Comparison of ENCODE assay signal across 16 cellular contexts in genomic region chr22:31064369-31064768, GRCh38. TPM values are rescaled to one million over a fixed set of nuclear protein-coding genes. Genes with fewer than 3 reads are reported as not detected.
DNase-seq lines count a peak whose midpoint lies in the region; ATAC-seq, FAIRE-seq and TF ChIP-seq lines count a peak whose summit lies in the region.
"Had no signal": no experiment of that assay in that cellular context is flagged by ENCODE, and none has a peak within 500 bp of the region (broad histone marks: within the 10 kb centered on the region; RNA-seq: fewer than 3 reads in every experiment).

No MANE protein-coding gene starts in this region.

- no peaks in the 10 kb centered on the region; the same call in 1 of the 2 replicates for H3K36me3 ChIP-seq in Caco-2 (ENCODE audit: control insufficient read depth, insufficient read depth, low read length)
- no peaks in the 10 kb centered on the region for H3K36me3 ChIP-seq in MM.1S (replicated peaks; ENCODE audit: insufficient read depth, low read length)
- no peaks in the 10 kb centered on the region for H3K36me3 ChIP-seq in GM12878 (ENCODE audit: control insufficient read depth in 2 of 2, insufficient read depth in 2 of 2, low read length in 1 of 2)
- H3K36me3 ChIP-seq: neutrophil, sigmoid colon, thoracic aorta had no signal

- H3K79me2 ChIP-seq in MM.1S (ENCODE audit: low read length) (no peaks in the 10 kb centered on the region), GM12878 (ENCODE audit: control insufficient read depth, insufficient read depth, low read length) (no peaks in the 10 kb centered on the region)

- no peaks in the 10 kb centered on the region for H3F3A ChIP-seq in MM.1S (ENCODE audit: insufficient read depth, low read length)

- CTCF ChIA-PET in Caco-2 (lab: Charles Lee) = interaction anchor here (0.7 to 3.4 kb wide), 5 partner anchors 9 to 429 kb away, joined by 4 to 29 read pairs (median 7); partner anchors contain the start of genes MORC2, SLC35E4, SMTN and TUG1
- CTCF ChIA-PET in GM12878 (lab: Yijun Ruan, JAX) = interaction anchor here (0.6 to 1.7 kb wide), 9 partner anchors 16 to 490 kb away, joined by 3 to 5 read pairs (median 3); partner anchors contain the start of genes SELENOM and SMTN

- H3K27ac ChIP-seq in 22Rv1 = peak overlapping the region; percentile 83
- no peak overlapping the region for H3K27ac ChIP-seq in MM.1S (ENCODE audit: low read length)
- no peak overlapping the region for H3K27ac ChIP-seq in GM12878 (ENCODE audit: control insufficient read depth, insufficient read depth)
- H3K27ac ChIP-seq: neutrophil, sigmoid colon, thoracic aorta had no signal

- TF ChIP-seq CTCF in 22Rv1 (IDR thresholded peaks at IDR 0.05) = no peak
- no peak for TF ChIP-seq CTCF in Caco-2 (IDR thresholded peaks at IDR 0.05; ENCODE audit: insufficient read depth in 1 of 2, low read depth in 1 of 2, low read length in 1 of 2, severe bottlenecking in 1 of 2, unreplicated experiment in 1 of 2)
- no peak for TF ChIP-seq CTCF in MM.1S (IDR thresholded peaks at IDR 0.05; ENCODE audit: low read length)
- TF ChIP-seq CTCF in GM12878 (IDR thresholded peaks at IDR 0.05 in 2 of 3, conservative IDR thresholded peaks at IDR 0.05 in 1 of 3; ENCODE audit: control insufficient read depth in 2 of 3, extremely low read depth in 1 of 3, insufficient read depth in 1 of 3, low read depth in 3 of 3, low read length in 3 of 3) = no peak

- 86% methylated on average over 6 of the region's 6 CpGs for WGBS in GM12878 (ENCODE audit: insufficient coverage, insufficient replicate concordance, low lambda C conversion rate, missing lambda C conversion rate)

- RAD21 ChIA-PET in GM12878 (lab: Charles Lee; ENCODE audit: unreplicated experiment) = no interaction called here

- SMC1A ChIA-PET in GM12878 (lab: Charles Lee; ENCODE audit: uncharacterized antibody, unreplicated experiment) = interaction anchor here (0.9 to 1.6 kb wide), 3 partner anchors 16 to 143 kb away, joined by 3 to 5 read pairs (median 3); no protein-coding TSS in a partner anchor

- ATAC-seq in GM12878 = no peak

- H3K27me3 Mint-ChIP-seq in Caco-2 (ENCODE audit: insufficient read depth, unreplicated experiment) = no peaks in the 10 kb centered on the region
- H3K27me3 Mint-ChIP-seq: IgD-negative memory B cell had no signal

- POLR2A ChIA-PET in Caco-2 (lab: Charles Lee) (interaction anchor here (0.5 to 2.7 kb wide), 9 partner anchors 9 to 641 kb away, joined by 3 to 50 read pairs (median 5); partner anchors contain the start of genes MORC2, SMTN and TUG1), GM12878 (lab: Charles Lee) (interaction anchor here (2.2 kb wide), 1 partner anchor 96 kb away, joined by 6 read pairs; the partner anchor contains the start of genes MORC2 and TUG1)

- no peaks in the 10 kb centered on the region for H4K20me1 ChIP-seq in MM.1S (ENCODE audit: insufficient read depth, low read length)
- H4K20me1 ChIP-seq in GM12878 (ENCODE audit: control insufficient read depth, insufficient read depth) = no peaks in the 10 kb centered on the region

- BruUV-seq in Caco-2 (replicated peaks; lab: Mats Ljungman, UMichigan) (TSS peak; percentile 82), GM12878 (replicated peaks; lab: Mats Ljungman, UMichigan) (no TSS peak)

- TF ChIP-seq EP300 in GM12878 (IDR thresholded peaks at IDR 0.05; ENCODE audit: borderline replicate concordance in 1 of 2, control insufficient read depth in 1 of 2, low read depth in 2 of 2, low read length in 2 of 2) = no peak

- H3K4me2 ChIP-seq in MM.1S (ENCODE audit: low read depth, low read length) (peak overlapping the region; percentile 10; the same call in 1 of the 2 replicates), GM12878 (ENCODE audit: control insufficient read depth, insufficient read depth) (0 out of 2 replicates have a peak overlapping the region, but pooled peaks have one; percentile 17)

- H3K4me1 Mint-ChIP-seq in Caco-2 (ENCODE audit: low read depth, unreplicated experiment) = peaks cover 23% of the 10 kb centered on the region

- H3K27me3 ChIP-seq in Caco-2 (replicated peaks; ENCODE audit: control insufficient read depth, insufficient read depth, low read length) (no peaks in the 10 kb centered on the region), MM.1S (replicated peaks; ENCODE audit: insufficient read depth, low read length) (no peaks in the 10 kb centered on the region), GM12878 (replicated peaks in 1 of 2; ENCODE audit: control insufficient read depth in 2 of 2, insufficient read depth in 2 of 2, low read length in 1 of 2) (no peaks in the 10 kb centered on the region)
- H3K27me3 ChIP-seq: neutrophil, sigmoid colon had no signal

- H3K36me3 Mint-ChIP-seq in Caco-2 (ENCODE audit: insufficient read depth, unreplicated experiment) = peaks cover 6% of the 10 kb centered on the region
- H3K36me3 Mint-ChIP-seq: IgD-negative memory B cell had no signal

- H3K4me3 ChIP-seq in Caco-2 (ENCODE audit: low read depth, low read length) = peak overlapping the region; percentile 84
- H3K4me3 ChIP-seq in MM.1S (ENCODE audit: low read length) = peak overlapping the region; percentile 47
- no peak overlapping the region for H3K4me3 ChIP-seq in GM12878
- H3K4me3 ChIP-seq: sigmoid colon, thoracic aorta had no signal

- FAIRE-seq in GM12878 (lab: Jason Lieb, UNC) = no peak
- FAIRE-seq: D721Med had no signal

- in situ Hi-C loops in GM12878 (cut with MboI) = no loop called here

- no peak for TF ChIP-seq POLR2A in GM12878 (IDR thresholded peaks at IDR 0.05; ENCODE audit: low read depth, low read length)

- H3K9me2 ChIP-seq in MM.1S (replicated peaks; ENCODE audit: insufficient read depth, low read length) = no peaks in the 10 kb centered on the region

- intact Hi-C loops in Caco-2 (cut with micrococcal nuclease; ENCODE audit: unreplicated experiment) = loop anchor here (1.0 kb wide), 1 partner anchor 9 kb away; no protein-coding TSS in a partner anchor
- intact Hi-C loops in GM12878 (cut with micrococcal nuclease; ENCODE audit: unreplicated experiment) = no loop called here

- DNase-seq in Caco-2 (no peak), MM.1S (no peak), GM12878 (ENCODE audit: low read depth, low spot score) (no peak), NCI-H774 (lab: John Stamatoyannopoulos, UW) (no peak), SW480 (ENCODE audit: low spot score) (no peak), cerebellar nuclear complex (lab: John Stamatoyannopoulos, UW) (no peak)
- DNase-seq: AML-193; central memory CD4-positive, alpha-beta T cell; kidney glomerular epithelial cell; sigmoid colon; T-helper 1 cell had no signal

- H2AFZ ChIP-seq in MM.1S (ENCODE audit: low read length) (peak overlapping the region; percentile 54), GM12878 (ENCODE audit: control insufficient read depth, low read depth, low read length) (peak overlapping the region; percentile 45)

- no peaks in the 10 kb centered on the region for H3K9me3 ChIP-seq in Caco-2
- no peaks in the 10 kb centered on the region for H3K9me3 ChIP-seq in MM.1S (replicated peaks; ENCODE audit: insufficient read depth, low read length)
- peaks cover 1% of the 10 kb centered on the region; the same call in 1 of the 3 replicates for H3K9me3 ChIP-seq in GM12878 (replicated peaks; ENCODE audit: control insufficient read depth, insufficient read depth, low read length)
- H3K9me3 ChIP-seq: neutrophil, sigmoid colon, thoracic aorta had no signal

- TF ChIP-seq RAD21 in GM12878 (IDR thresholded peaks at IDR 0.05; ENCODE audit: insufficient read depth, low read depth, low read length) = no peak

- H3K9ac ChIP-seq in MM.1S (ENCODE audit: low read length) (no peak overlapping the region), GM12878 (ENCODE audit: control insufficient read depth, insufficient read depth, low read length) (no peak overlapping the region)

- H3K4me1 ChIP-seq in Caco-2 = peaks cover 7% of the 10 kb centered on the region; the same call in 1 of the 2 replicates
- H3K4me1 ChIP-seq in MM.1S (ENCODE audit: low read length) = no peaks in the 10 kb centered on the region
- no peaks in the 10 kb centered on the region for H3K4me1 ChIP-seq in GM12878 (ENCODE audit: control insufficient read depth, insufficient read depth, low read length)

- H3K9me3 Mint-ChIP-seq in Caco-2 (ENCODE audit: unreplicated experiment) = no peaks in the 10 kb centered on the region

- H3K4me3 Mint-ChIP-seq in Caco-2 (ENCODE audit: unreplicated experiment) = peak overlapping the region; percentile 78

- peak overlapping the region; percentile 75 for H3K27ac Mint-ChIP-seq in Caco-2 (ENCODE audit: unreplicated experiment)
- H3K27ac Mint-ChIP-seq: IgD-negative memory B cell had no signal

RNA-seq across cellular contexts. Expression of gene SMTN, which starts 16.7 kb away (rescaled TPM):
- 69.8 and 71.0 TPM in 2 replicates for total RNA-seq in Caco-2 (2022)
- total RNA-seq in GM12878 (2013; cell fraction: nucleolus; rRNA removed) = 15.6 and 17.7 TPM in 2 replicates
- 7.7 and 10.2 TPM in 2 replicates for total RNA-seq in GM12878 (2014; rRNA removed)
- 2.1 and 3.7 TPM in 2 replicates for total RNA-seq in GM12878 (2014; rRNA removed; fragmentation: Illumina TruSeq; extraction: Trizol)
- 19.8 and 21.9 TPM in 2 replicates for total RNA-seq in GM12878 (2021)
- 4.3 TPM for polyA plus RNA-seq in GM12878 (2011; ENCODE audit: low read depth)
- 3.2 and 4.7 TPM in 2 replicates for polyA plus RNA-seq in GM12878 (2011; rRNA removed)
- 7.2 TPM in 2 replicates for polyA plus RNA-seq in GM12878 (2011; cell fraction: cytosol; rRNA removed)
- 35.7 and 50.1 TPM in 2 replicates for polyA plus RNA-seq in GM12878 (2011; cell fraction: nucleus; rRNA removed)
- 8.1 and 9.6 TPM in 2 replicates for polyA plus RNA-seq in GM12878 (2012)
- polyA plus RNA-seq in GM12878 (2014; fragmentation: Illumina TruSeq; extraction: Trizol) = 1.7 and 3.0 TPM in 2 replicates
- polyA plus RNA-seq in GM12878 (2014; fragmentation: Nextera tagmentation; extraction: Ambion mirVana) = 1 to 10 TPM in 1 of 2 experiments, under 1 TPM in 1; 0.92 to 2.6 TPM
- polyA plus RNA-seq in GM12878 (2014; rRNA removed) = 4.9 and 8.2 TPM in 2 replicates
- 10 to 100 TPM; 16.4 to 20.9 TPM for polyA plus RNA-seq in GM12878 (2016; fragmentation: Nextera tagmentation; extraction: Ambion mirVana)
- 4.6 and 7.0 TPM in 2 replicates for polyA minus RNA-seq in GM12878 (2011; rRNA and poly(A)+ RNA removed)
- polyA minus RNA-seq in GM12878 (2011; cell fraction: cytosol; rRNA and poly(A)+ RNA removed) = 3.4 and 6.3 TPM in 2 replicates
- 20.2 and 25.1 TPM in 2 replicates for polyA minus RNA-seq in GM12878 (2011; cell fraction: nucleus; rRNA and poly(A)+ RNA removed)

RNA-seq across cellular contexts. Expression of gene SELENOM, which starts 43.0 kb away (rescaled TPM):
- 1.3 and 2.0 TPM in 2 replicates for total RNA-seq in Caco-2 (2022)
- total RNA-seq in GM12878 (2013; cell fraction: nucleolus; rRNA removed) = 1.2 TPM in 2 replicates
- 2.3 and 3.3 TPM in 2 replicates for total RNA-seq in GM12878 (2014; rRNA removed)
- total RNA-seq in GM12878 (2014; rRNA removed; fragmentation: Illumina TruSeq; extraction: Trizol) = 1.3 and 1.7 TPM in 2 replicates
- 2.2 and 2.8 TPM in 2 replicates for total RNA-seq in GM12878 (2021)
- 3.1 TPM for polyA plus RNA-seq in GM12878 (2011; ENCODE audit: low read depth)
- polyA plus RNA-seq in GM12878 (2011; rRNA removed) = 0.78 and 1.2 TPM in 2 replicates
- 4.0 and 4.2 TPM in 2 replicates for polyA plus RNA-seq in GM12878 (2011; cell fraction: cytosol; rRNA removed)
- 2.2 and 3.1 TPM in 2 replicates for polyA plus RNA-seq in GM12878 (2011; cell fraction: nucleus; rRNA removed)
- polyA plus RNA-seq in GM12878 (2012) = 7.1 and 7.2 TPM in 2 replicates
- polyA plus RNA-seq in GM12878 (2014; fragmentation: Illumina TruSeq; extraction: Trizol) = 0.24 and 0.93 TPM in 2 replicates
- 1 to 10 TPM in 1 of 2 experiments, under 1 TPM in 1; 0.80 to 1.3 TPM for polyA plus RNA-seq in GM12878 (2014; fragmentation: Nextera tagmentation; extraction: Ambion mirVana)
- 5.6 and 8.3 TPM in 2 replicates for polyA plus RNA-seq in GM12878 (2014; rRNA removed)
- polyA plus RNA-seq in GM12878 (2016; fragmentation: Nextera tagmentation; extraction: Ambion mirVana) = 1 to 10 TPM; 3.8 to 5.2 TPM
- 0.88 TPM in 1 of 2 replicates, not detected in the other for polyA minus RNA-seq in GM12878 (2011; rRNA and poly(A)+ RNA removed)
- 1.3 TPM in 1 of 2 replicates, not detected in the other for polyA minus RNA-seq in GM12878 (2011; cell fraction: cytosol; rRNA and poly(A)+ RNA removed)
- 1.3 and 2.3 TPM in 2 replicates for polyA minus RNA-seq in GM12878 (2011; cell fraction: nucleus; rRNA and poly(A)+ RNA removed)

RNA-seq across cellular contexts. Expression of gene INPP5J, which starts 58.4 kb away (rescaled TPM):
- total RNA-seq in Caco-2 (2022) (6.8 and 7.8 TPM in 2 replicates), GM12878 (2014; rRNA removed) (1.7 TPM in 2 replicates), GM12878 (2014; rRNA removed; fragmentation: Illumina TruSeq; extraction: Trizol) (1.2 and 1.3 TPM in 2 replicates), GM12878 (2021) (1.9 and 2.6 TPM in 2 replicates)
- total RNA-seq in GM12878 (2013; cell fraction: nucleolus; rRNA removed) = not detected in 2 replicates
- polyA plus RNA-seq in GM12878 (2011; ENCODE audit: low read depth) = not detected
- polyA plus RNA-seq in GM12878 (2011; rRNA removed) (0.07 and 0.26 TPM in 2 replicates), GM12878 (2014; fragmentation: Illumina TruSeq; extraction: Trizol) (0.44 and 1.7 TPM in 2 replicates), GM12878 (2014; fragmentation: Nextera tagmentation; extraction: Ambion mirVana) (under 1 TPM in 1 of 2 experiments, not detected in 1; 0.18 TPM), GM12878 (2014; rRNA removed) (2.2 and 2.8 TPM in 2 replicates), GM12878 (2016; fragmentation: Nextera tagmentation; extraction: Ambion mirVana) (1 to 10 TPM; 1.1 to 1.5 TPM)
- 0.28 and 0.43 TPM in 2 replicates for polyA plus RNA-seq in GM12878 (2011; cell fraction: cytosol; rRNA removed)
- 0.23 and 0.42 TPM in 2 replicates for polyA plus RNA-seq in GM12878 (2011; cell fraction: nucleus; rRNA removed)
- 0.30 and 0.55 TPM in 2 replicates for polyA plus RNA-seq in GM12878 (2012)
- polyA minus RNA-seq in GM12878 (2011; rRNA and poly(A)+ RNA removed) = 0.15 and 0.26 TPM in 2 replicates
- polyA minus RNA-seq in GM12878 (2011; cell fraction: cytosol; rRNA and poly(A)+ RNA removed) = not detected in 2 replicates
- polyA minus RNA-seq in GM12878 (2011; cell fraction: nucleus; rRNA and poly(A)+ RNA removed) = not detected in 2 replicates
- polyA plus RNA-seq: IgD-negative memory B cell had no signal
